23 cellular contexts compared by ENCODE assay signal in the genomic region with DNA sequence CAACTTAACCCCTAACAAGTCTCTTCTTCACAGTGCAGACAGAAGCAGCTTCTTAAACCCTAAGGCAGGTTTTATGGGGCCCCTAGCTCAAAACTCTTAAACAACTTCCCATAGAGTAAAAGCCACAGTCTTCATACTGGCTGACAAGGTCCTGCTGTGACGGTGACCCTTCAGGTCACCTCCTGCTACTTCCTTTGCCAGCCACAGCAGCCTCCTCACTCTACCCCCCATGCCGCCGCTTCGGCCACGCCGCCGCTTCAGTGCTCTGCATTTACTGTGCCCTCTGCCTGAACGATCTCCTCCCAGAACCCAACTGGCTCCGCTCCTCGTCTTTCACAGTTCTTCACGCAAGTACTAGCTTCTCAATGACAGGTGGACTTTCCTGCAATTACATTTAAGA. TPM values are rescaled to one million over a fixed set of nuclear protein-coding genes. Genes with fewer than 3 reads are reported as not detected.
DNase-seq lines count a peak whose midpoint lies in the region; ATAC-seq and TF ChIP-seq lines count a peak whose summit lies in the region.
"Had no signal": no experiment of that assay in that cellular context is flagged by ENCODE, and none has a peak within 500 bp of the region (broad histone marks: within the 10 kb centered on the region; RNA-seq: fewer than 3 reads in every experiment).

No MANE protein-coding gene starts in this region.

- intact Hi-C loops in CD4-positive, alpha-beta memory T cell (cut with micrococcal nuclease), result no loop called here

- H3K4me2 ChIP-seq in neural progenitor cell (peak overlapping the region; percentile 42), GM23248 (ENCODE audit: unreplicated experiment) (no peak overlapping the region)

- H3K36me3 ChIP-seq in CD4-positive, alpha-beta memory T cell (ENCODE audit: insufficient read depth, low read length), result peaks cover 35% of the 10 kb centered on the region
- H3K36me3 ChIP-seq in HEK293 (ENCODE audit: control insufficient read depth in 2 of 2, insufficient read depth in 1 of 2, low read length in 2 of 2), result peaks cover 0 to 55% of the 10 kb centered on the region in 2 experiments; a peak in 2 of 3 replicates
- peaks cover 24% of the 10 kb centered on the region for H3K36me3 ChIP-seq in ectodermal cell (ENCODE audit: control insufficient read depth, insufficient read depth, low read length)
- H3K36me3 ChIP-seq in neural progenitor cell, result no peaks in the 10 kb centered on the region
- peaks cover 13% of the 10 kb centered on the region; the same call in 1 of the 2 replicates for H3K36me3 ChIP-seq in GM23248 (ENCODE audit: low read depth)

- H3K4me3 Mint-ChIP-seq in CD4-positive, alpha-beta memory T cell, result no peak overlapping the region
- peak overlapping the region; percentile 52 for H3K4me3 Mint-ChIP-seq in neural progenitor cell
- H3K4me3 Mint-ChIP-seq: activated CD4-positive, alpha-beta memory T cell treated with anti-CD3 and anti-CD28 coated beads, Interleukin-2, amount 10 ng/mL, durations not matched to agents 7 days and 5 days; activated T-helper 1 cell treated with anti-CD3 and anti-CD28 coated beads, Interleukin-12 subunit alpha, Interleukin-12 subunit beta, Interleukin-2, Interleukin-4 antibody, amounts not matched to agents 30 ng/mL and 10 ng/mL and 1 ng/mL, durations not matched to agents 14 hours and 24 hours and 36 hours had no signal

- no peak overlapping the region for H3K9ac ChIP-seq in neural progenitor cell
- H3K9ac ChIP-seq in GM23248, result no peak overlapping the region

- H3K79me2 ChIP-seq in neural progenitor cell (ENCODE audit: low read depth), result no peaks in the 10 kb centered on the region
- H3K79me2 ChIP-seq in GM23248 (ENCODE audit: insufficient read depth), result no peaks in the 10 kb centered on the region

- peaks cover 0 to 2% (median 0%) of the 10 kb centered on the region in 8 donors for H3K9me3 Mint-ChIP-seq in CD4-positive, alpha-beta memory T cell
- H3K9me3 Mint-ChIP-seq in neural progenitor cell, result no peaks in the 10 kb centered on the region
- H3K9me3 Mint-ChIP-seq: activated CD4-positive, alpha-beta memory T cell treated with anti-CD3 and anti-CD28 coated beads, Interleukin-2, amount 10 ng/mL, durations not matched to agents 7 days and 5 days; activated T-helper 1 cell treated with anti-CD3 and anti-CD28 coated beads, Interleukin-12 subunit alpha, Interleukin-12 subunit beta, Interleukin-2, Interleukin-4 antibody, amounts not matched to agents 30 ng/mL and 10 ng/mL and 1 ng/mL, durations not matched to agents 14 hours and 24 hours and 36 hours had no signal

- H3K4me3 ChIP-seq in CD4-positive, alpha-beta memory T cell (ENCODE audit: low read length in 2 of 2), result no peak overlapping the region
- H3K4me3 ChIP-seq in HEK293 (ENCODE audit: low read depth, low read length), result no peak overlapping the region
- H3K4me3 ChIP-seq in ectodermal cell (ENCODE audit: insufficient read depth, low read depth, low read length), result no peak overlapping the region
- peak overlapping the region; percentile 1 for H3K4me3 ChIP-seq in neural progenitor cell
- H3K4me3 ChIP-seq in GM23248, result no peak overlapping the region
- H3K4me3 ChIP-seq: dorsolateral prefrontal cortex, esophagus muscularis mucosa, gastrocnemius medialis, lung, prostate gland, tibial nerve had no signal

- H2AFZ ChIP-seq in neural progenitor cell (replicated peaks), result no peak overlapping the region
- H2AFZ ChIP-seq in GM23248, result no peak overlapping the region

- TF ChIP-seq CTCF in HEK293 (tag by site-specific recombination; IDR thresholded peaks at IDR 0.05), result no peak
- TF ChIP-seq CTCF in neural progenitor cell (IDR thresholded peaks at IDR 0.05), result no peak

- H3K4me1 ChIP-seq in CD4-positive, alpha-beta memory T cell (ENCODE audit: insufficient read depth, low read length), result peaks cover 6% of the 10 kb centered on the region
- H3K4me1 ChIP-seq in HEK293 (ENCODE audit: control insufficient read depth, insufficient read depth, low read length), result no peaks in the 10 kb centered on the region
- H3K4me1 ChIP-seq in ectodermal cell (ENCODE audit: control insufficient read depth, insufficient read depth, low read length), result peaks cover 23% of the 10 kb centered on the region
- peaks cover 21% of the 10 kb centered on the region for H3K4me1 ChIP-seq in neural progenitor cell
- no peaks in the 10 kb centered on the region for H3K4me1 ChIP-seq in GM23248 (ENCODE audit: insufficient read depth)
- H3K4me1 ChIP-seq: prostate gland had no signal

- H3K9me2 ChIP-seq in GM23248 (ENCODE audit: insufficient read depth), result no peaks in the 10 kb centered on the region

- H4K20me1 ChIP-seq in neural progenitor cell (ENCODE audit: low read depth) (peaks cover 43% of the 10 kb centered on the region), GM23248 (ENCODE audit: insufficient read depth) (peaks cover 4% of the 10 kb centered on the region; the same call in 1 of the 2 replicates)

- peaks cover 6 to 19% (median 16%) of the 10 kb centered on the region in 4 donors for H3K4me1 Mint-ChIP-seq in CD4-positive, alpha-beta memory T cell
- peaks cover 43% of the 10 kb centered on the region for H3K4me1 Mint-ChIP-seq in neural progenitor cell

- 15 to 21% methylated on average over 11 of the region's 11 CpGs for WGBS in ectodermal cell, 2 experiments
- WGBS in GM23248 (ENCODE audit: low coverage in 1 of 2, low lambda C conversion rate in 2 of 2, missing lambda C conversion rate in 2 of 2), 2 experiments, result 93 to 94% methylated on average over 11 of the region's 11 CpGs

- peaks cover 19% of the 10 kb centered on the region for H3F3A ChIP-seq in neural progenitor cell (ENCODE audit: low read depth)
- H3F3A ChIP-seq in GM23248 (ENCODE audit: insufficient read depth), result no peaks in the 10 kb centered on the region

- in situ Hi-C loops in GM23248 (cut with MboI), result no loop called here

- no peaks in the 10 kb centered on the region for H3K9me3 ChIP-seq in CD4-positive, alpha-beta memory T cell (ENCODE audit: control insufficient read depth in 1 of 2, low read length in 2 of 2)
- H3K9me3 ChIP-seq in HEK293 (ENCODE audit: control insufficient read depth, insufficient read depth, low read depth, low read length) (no peaks in the 10 kb centered on the region), ectodermal cell (ENCODE audit: control insufficient read depth, low read length) (no peaks in the 10 kb centered on the region), neural progenitor cell (ENCODE audit: low read depth) (no peaks in the 10 kb centered on the region), GM23248 (ENCODE audit: low read depth) (no peaks in the 10 kb centered on the region)
- H3K9me3 ChIP-seq: esophagus muscularis mucosa, gastrocnemius medialis, prostate gland, tibial nerve had no signal

- CTCF ChIA-PET in CD4-positive, alpha-beta memory T cell (lab: Charles Lee; ENCODE audit: partially characterized antibody), result interaction anchor here (1.3 to 1.4 kb wide), 2 partner anchors 14 kb away, joined by 3 to 5 read pairs; no protein-coding TSS in a partner anchor
- CTCF ChIA-PET in HEK293 (lab: Yijun Ruan, JAX), result interaction anchor here (0.6 to 1.5 kb wide), 4 partner anchors 13 to 200 kb away, joined by 3 to 6 read pairs (median 4); no protein-coding TSS in a partner anchor

- POLR2A ChIA-PET in CD4-positive, alpha-beta memory T cell (lab: Charles Lee; ENCODE audit: partially characterized antibody), result no interaction called here
- POLR2A ChIA-PET in HEK293 (lab: Yijun Ruan, JAX), result no interaction called here

- DNase-seq in CD4-positive, alpha-beta memory T cell, result no peak
- peak; percentile 79 for DNase-seq in neural progenitor cell (ENCODE audit: low spot score)
- DNase-seq in GM23248, result no peak
- DNase-seq in NCI-H1092 (lab: John Stamatoyannopoulos, UW), result no peak
- DNase-seq: activated CD4-positive, alpha-beta memory T cell treated with anti-CD3 and anti-CD28 coated beads, Interleukin-2, amount 10 ng/mL, durations not matched to agents 7 days and 5 days; COR-L47; DMS79 treated with DMSO at 0.1 percent for 48 hours; dorsolateral prefrontal cortex; gastrocnemius medialis; islet precursor cell; NCI-H1048; NCI-H2081; NCI-H510A; stimulated activated CD4-positive, alpha-beta T cell treated with anti-CD3 and anti-CD28 coated beads, Interleukin-2, amount 100 ng/mL, for 24 hours; stimulated activated naive CD8-positive, alpha-beta T cell treated with anti-CD3 and anti-CD28 coated beads, Interleukin-15, Interleukin-2, amounts not matched to agents 100 U/mL and 50 U/mL, for 24 hours had no signal

- peak overlapping the region in 4 of 7 donors; percentile 13 to 72 (median 48) for H3K27ac Mint-ChIP-seq in CD4-positive, alpha-beta memory T cell
- H3K27ac Mint-ChIP-seq in neural progenitor cell, result no peak overlapping the region
- H3K27ac Mint-ChIP-seq: activated CD4-positive, alpha-beta memory T cell treated with anti-CD3 and anti-CD28 coated beads, Interleukin-2, amount 10 ng/mL, durations not matched to agents 7 days and 5 days had no signal

- ATAC-seq in GM18867 (IDR thresholded peaks at IDR 0.05; ENCODE audit: unreplicated experiment), result no peak
- ATAC-seq: gastrocnemius medialis; stimulated activated naive CD8-positive, alpha-beta T cell treated with anti-CD3 and anti-CD28 coated beads, Interleukin-15, Interleukin-2, amounts not matched to agents 100 U/mL and 50 U/mL, for 24 hours had no signal

- H3K27ac ChIP-seq in CD4-positive, alpha-beta memory T cell (ENCODE audit: low read depth, low read length), result no peak overlapping the region
- H3K27ac ChIP-seq in HEK293 (ENCODE audit: extremely low read depth, low read depth, low read length) (no peak overlapping the region), ectodermal cell (ENCODE audit: insufficient read depth, low read depth, low read length, poor library complexity, severe bottlenecking) (peak overlapping the region; percentile 76), neural progenitor cell (peak overlapping the region; percentile 48), GM23248 (no peak overlapping the region)
- H3K27ac ChIP-seq: esophagus muscularis mucosa, gastrocnemius medialis, prostate gland had no signal

- H3K36me3 Mint-ChIP-seq in CD4-positive, alpha-beta memory T cell, result peaks cover 49 to 72% of the 10 kb centered on the region in 2 donors
- H3K36me3 Mint-ChIP-seq in neural progenitor cell, result peaks cover 40% of the 10 kb centered on the region

- H3K27me3 Mint-ChIP-seq in CD4-positive, alpha-beta memory T cell, result no peaks in the 10 kb centered on the region
- H3K27me3 Mint-ChIP-seq in neural progenitor cell (ENCODE audit: insufficient read depth, low read depth), result peaks cover 2% of the 10 kb centered on the region
- H3K27me3 Mint-ChIP-seq: activated CD4-positive, alpha-beta memory T cell treated with anti-CD3 and anti-CD28 coated beads, Interleukin-2, amount 10 ng/mL, durations not matched to agents 7 days and 5 days had no signal

- H3K27me3 ChIP-seq in CD4-positive, alpha-beta memory T cell (ENCODE audit: insufficient read depth, low read length), result no peaks in the 10 kb centered on the region
- H3K27me3 ChIP-seq in ectodermal cell (ENCODE audit: control insufficient read depth, insufficient read depth, low read length, poor library complexity, severe bottlenecking), result no peaks in the 10 kb centered on the region
- no peaks in the 10 kb centered on the region for H3K27me3 ChIP-seq in neural progenitor cell
- H3K27me3 ChIP-seq in GM23248 (replicated peaks; ENCODE audit: insufficient read depth), result no peaks in the 10 kb centered on the region
- H3K27me3 ChIP-seq: dorsolateral prefrontal cortex, esophagus muscularis mucosa, gastrocnemius medialis, tibial nerve had no signal

RNA-seq across cellular contexts. Expression of gene ACADS, which starts 45.5 kb away (rescaled TPM):
- total RNA-seq in CD4-positive, alpha-beta memory T cell, result 10 to 100 TPM; 14.9 to 17.1 TPM
- 10 to 100 TPM; 19.2 to 29.9 TPM for polyA plus RNA-seq in CD4-positive, alpha-beta memory T cell
- polyA plus RNA-seq in ectodermal cell (2013, experiment 1 of 4), result 3.4 TPM
- polyA plus RNA-seq in ectodermal cell (2013, experiment 2 of 4), result 4.4 TPM
- 5.4 TPM for polyA plus RNA-seq in ectodermal cell (2013, experiment 3 of 4)
- polyA plus RNA-seq in ectodermal cell (2013, experiment 4 of 4), result 5.0 TPM
- total RNA-seq in neural progenitor cell (ENCODE audit: low replicate concordance), result 0.88 and 4.2 TPM in 2 replicates
- total RNA-seq in GM23248 (2014; rRNA removed; shearing (Covaris generic)), result 14.5 and 20.6 TPM in 2 replicates
- polyA plus RNA-seq in GM23248 (2016; fragmentation: Nextera tagmentation; extraction: Ambion mirVana), result 10.1 and 10.5 TPM in 2 replicates

Comparison
In these comparisons a context has a peak if more than half of its experiments do, and no peak if none do; other contexts are left out.
1. H3K27ac ChIP-seq: peak in ectodermal cell (single experiment) and neural progenitor cell (single experiment); none in CD4-positive, alpha-beta memory T cell (single experiment), HEK293 (single experiment) and GM23248 (single experiment).